ENCODE assay signal across 1 cellular context in genomic region chr1:16366722-16367257, GRCh38.
A peak's percentile ranks its signal among the peaks of the same experiment; 100 is the strongest.
TF ChIP-seq lines count a peak whose summit lies in the region.

TSS of gene SZRD1 (plus strand) at chr1:16367242. CDS start at chr1:16367258, 16 bp downstream.

TF ChIP-seq in K562, 482 proteins besides CTCF, POLR2A, EP300 and RAD21 (continued from another document and continues in another):
- TF ChIP-seq, protein P1, sequence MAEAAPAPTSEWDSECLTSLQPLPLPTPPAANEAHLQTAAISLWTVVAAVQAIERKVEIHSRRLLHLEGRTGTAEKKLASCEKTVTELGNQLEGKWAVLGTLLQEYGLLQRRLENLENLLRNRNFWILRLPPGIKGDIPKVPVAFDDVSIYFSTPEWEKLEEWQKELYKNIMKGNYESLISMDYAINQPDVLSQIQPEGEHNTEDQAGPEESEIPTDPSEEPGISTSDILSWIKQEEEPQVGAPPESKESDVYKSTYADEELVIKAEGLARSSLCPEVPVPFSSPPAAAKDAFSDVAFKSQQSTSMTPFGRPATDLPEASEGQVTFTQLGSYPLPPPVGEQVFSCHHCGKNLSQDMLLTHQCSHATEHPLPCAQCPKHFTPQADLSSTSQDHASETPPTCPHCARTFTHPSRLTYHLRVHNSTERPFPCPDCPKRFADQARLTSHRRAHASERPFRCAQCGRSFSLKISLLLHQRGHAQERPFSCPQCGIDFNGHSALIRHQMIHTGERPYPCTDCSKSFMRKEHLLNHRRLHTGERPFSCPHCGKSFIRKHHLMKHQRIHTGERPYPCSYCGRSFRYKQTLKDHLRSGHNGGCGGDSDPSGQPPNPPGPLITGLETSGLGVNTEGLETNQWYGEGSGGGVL (CRISPR knock-in tag; IDR thresholded peaks at IDR 0.05), result no peak
- TF ChIP-seq, protein P2, sequence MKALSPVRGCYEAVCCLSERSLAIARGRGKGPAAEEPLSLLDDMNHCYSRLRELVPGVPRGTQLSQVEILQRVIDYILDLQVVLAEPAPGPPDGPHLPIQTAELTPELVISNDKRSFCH (CRISPR knock-in tag; IDR thresholded peaks at IDR 0.05), result no peak
- TF ChIP-seq, protein P2 (tag; IDR thresholded peaks at IDR 0.05), result no peak
- TF ChIP-seq NCOA4 (IDR thresholded peaks at IDR 0.05; ENCODE audit: partially characterized antibody) (no peak), TBL1XR1 (IDR thresholded peaks at IDR 0.05; ENCODE audit: low read length in 2 of 2) (peak in 1 of 2 experiments; percentile 72; a peak in 2 of 4 replicates), U2AF2 (optimal IDR thresholded peaks at IDR 0.05; ENCODE audit: low read depth, low read length) (no peak), VEZF1 (CRISPR knock-in tag; IDR thresholded peaks at IDR 0.05) (peak; percentile 95), HNRNPK (IDR thresholded peaks at IDR 0.05; ENCODE audit: low read depth, low read length, poor library complexity, severe bottlenecking) (no peak), RFX1 (IDR thresholded peaks at IDR 0.05) (no peak), FOXJ3 (CRISPR knock-in tag; IDR thresholded peaks at IDR 0.05) (no peak), CBX5 (IDR thresholded peaks at IDR 0.05; ENCODE audit: borderline replicate concordance, low read depth) (no peak), SAFB2 (IDR thresholded peaks at IDR 0.05; ENCODE audit: borderline replicate concordance, low read depth, low read length, severe bottlenecking) (no peak), MBD1 (CRISPR knock-in tag; IDR thresholded peaks at IDR 0.05) (no peak), RNF219 (CRISPR knock-in tag; IDR thresholded peaks at IDR 0.05) (no peak), AFF4 (CRISPR knock-in tag; IDR thresholded peaks at IDR 0.05) (no peak; the same call in 1 of the 2 replicates), ETV5 (CRISPR knock-in tag; IDR thresholded peaks at IDR 0.05; ENCODE audit: low read depth) (peak; percentile 91), KDM1A (IDR thresholded peaks at IDR 0.05) (no peak), HLTF (IDR thresholded peaks at IDR 0.05) (no peak), NFYB (IDR thresholded peaks at IDR 0.05; ENCODE audit: extremely low read depth, insufficient read length) (no peak), ARNT (IDR thresholded peaks at IDR 0.05) (peak in 1 of 2 experiments; percentile 82; a peak in 2 of 4 replicates), TSC22D4 (tag; IDR thresholded peaks at IDR 0.05) (no peak), ZNF507 (tag; conservative IDR thresholded peaks at IDR 0.05) (no peak), JUN (IDR thresholded peaks at IDR 0.05; ENCODE audit: borderline replicate concordance, low read depth, low read length) (peak; percentile 65), JUN (CRISPR knock-in tag; IDR thresholded peaks at IDR 0.05; ENCODE audit: borderline replicate concordance) (no peak), FOXK2 (conservative IDR thresholded peaks at IDR 0.05 in 1 of 2, IDR thresholded peaks at IDR 0.05 in 1 of 2; ENCODE audit: low read depth in 2 of 2) (peak; percentile 97 to 99), ADNP (tag; IDR thresholded peaks at IDR 0.05) (no peak), ZNF431 (CRISPR knock-in tag; IDR thresholded peaks at IDR 0.05) (no peak), PURB (CRISPR knock-in tag; IDR thresholded peaks at IDR 0.05; ENCODE audit: low read depth) (no peak), XRCC5 (IDR thresholded peaks at IDR 0.05; ENCODE audit: low read depth, low read length) (peak; percentile 59; the same call in 1 of the 2 replicates), PCBP2 (IDR thresholded peaks at IDR 0.05; ENCODE audit: low read depth, low read length, poor library complexity, severe bottlenecking) (no peak), ZNF12 (CRISPR knock-in tag; IDR thresholded peaks at IDR 0.05) (no peak; the same call in 1 of the 2 replicates), ZNF134 (CRISPR knock-in tag; conservative IDR thresholded peaks at IDR 0.05) (0 out of 2 replicates have a peak, but pooled peaks have one; percentile 11), EWSR1 (IDR thresholded peaks at IDR 0.05; ENCODE audit: borderline replicate concordance, low read depth, partially characterized antibody) (no peak), ZNF217 (CRISPR knock-in tag; IDR thresholded peaks at IDR 0.05) (no peak), TFAM (CRISPR knock-in tag; conservative IDR thresholded peaks at IDR 0.05) (no peak), TCF3 (CRISPR knock-in tag; IDR thresholded peaks at IDR 0.05) (no peak; the same call in 1 of the 2 replicates), MLX (CRISPR knock-in tag; conservative IDR thresholded peaks at IDR 0.05) (no peak), HDGF (IDR thresholded peaks at IDR 0.05) (no peak), TAF15 (IDR thresholded peaks at IDR 0.05; ENCODE audit: low read depth, low read length) (no peak), IRF2 (CRISPR knock-in tag; IDR thresholded peaks at IDR 0.05) (no peak), KDM5B (IDR thresholded peaks at IDR 0.05; ENCODE audit: insufficient replicate concordance, low read depth, low read length) (no peak), ILF3 (IDR thresholded peaks at IDR 0.05; ENCODE audit: borderline replicate concordance) (no peak)
- TF ChIP-seq, protein P3, sequence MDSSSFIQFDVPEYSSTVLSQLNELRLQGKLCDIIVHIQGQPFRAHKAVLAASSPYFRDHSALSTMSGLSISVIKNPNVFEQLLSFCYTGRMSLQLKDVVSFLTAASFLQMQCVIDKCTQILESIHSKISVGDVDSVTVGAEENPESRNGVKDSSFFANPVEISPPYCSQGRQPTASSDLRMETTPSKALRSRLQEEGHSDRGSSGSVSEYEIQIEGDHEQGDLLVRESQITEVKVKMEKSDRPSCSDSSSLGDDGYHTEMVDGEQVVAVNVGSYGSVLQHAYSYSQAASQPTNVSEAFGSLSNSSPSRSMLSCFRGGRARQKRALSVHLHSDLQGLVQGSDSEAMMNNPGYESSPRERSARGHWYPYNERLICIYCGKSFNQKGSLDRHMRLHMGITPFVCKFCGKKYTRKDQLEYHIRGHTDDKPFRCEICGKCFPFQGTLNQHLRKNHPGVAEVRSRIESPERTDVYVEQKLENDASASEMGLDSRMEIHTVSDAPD (CRISPR knock-in tag; IDR thresholded peaks at IDR 0.05), result no peak
- TF ChIP-seq, protein P4, sequence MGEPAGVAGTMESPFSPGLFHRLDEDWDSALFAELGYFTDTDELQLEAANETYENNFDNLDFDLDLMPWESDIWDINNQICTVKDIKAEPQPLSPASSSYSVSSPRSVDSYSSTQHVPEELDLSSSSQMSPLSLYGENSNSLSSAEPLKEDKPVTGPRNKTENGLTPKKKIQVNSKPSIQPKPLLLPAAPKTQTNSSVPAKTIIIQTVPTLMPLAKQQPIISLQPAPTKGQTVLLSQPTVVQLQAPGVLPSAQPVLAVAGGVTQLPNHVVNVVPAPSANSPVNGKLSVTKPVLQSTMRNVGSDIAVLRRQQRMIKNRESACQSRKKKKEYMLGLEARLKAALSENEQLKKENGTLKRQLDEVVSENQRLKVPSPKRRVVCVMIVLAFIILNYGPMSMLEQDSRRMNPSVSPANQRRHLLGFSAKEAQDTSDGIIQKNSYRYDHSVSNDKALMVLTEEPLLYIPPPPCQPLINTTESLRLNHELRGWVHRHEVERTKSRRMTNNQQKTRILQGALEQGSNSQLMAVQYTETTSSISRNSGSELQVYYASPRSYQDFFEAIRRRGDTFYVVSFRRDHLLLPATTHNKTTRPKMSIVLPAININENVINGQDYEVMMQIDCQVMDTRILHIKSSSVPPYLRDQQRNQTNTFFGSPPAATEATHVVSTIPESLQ (CRISPR knock-in tag; IDR thresholded peaks at IDR 0.05), result no peak
- TF ChIP-seq, protein P5, sequence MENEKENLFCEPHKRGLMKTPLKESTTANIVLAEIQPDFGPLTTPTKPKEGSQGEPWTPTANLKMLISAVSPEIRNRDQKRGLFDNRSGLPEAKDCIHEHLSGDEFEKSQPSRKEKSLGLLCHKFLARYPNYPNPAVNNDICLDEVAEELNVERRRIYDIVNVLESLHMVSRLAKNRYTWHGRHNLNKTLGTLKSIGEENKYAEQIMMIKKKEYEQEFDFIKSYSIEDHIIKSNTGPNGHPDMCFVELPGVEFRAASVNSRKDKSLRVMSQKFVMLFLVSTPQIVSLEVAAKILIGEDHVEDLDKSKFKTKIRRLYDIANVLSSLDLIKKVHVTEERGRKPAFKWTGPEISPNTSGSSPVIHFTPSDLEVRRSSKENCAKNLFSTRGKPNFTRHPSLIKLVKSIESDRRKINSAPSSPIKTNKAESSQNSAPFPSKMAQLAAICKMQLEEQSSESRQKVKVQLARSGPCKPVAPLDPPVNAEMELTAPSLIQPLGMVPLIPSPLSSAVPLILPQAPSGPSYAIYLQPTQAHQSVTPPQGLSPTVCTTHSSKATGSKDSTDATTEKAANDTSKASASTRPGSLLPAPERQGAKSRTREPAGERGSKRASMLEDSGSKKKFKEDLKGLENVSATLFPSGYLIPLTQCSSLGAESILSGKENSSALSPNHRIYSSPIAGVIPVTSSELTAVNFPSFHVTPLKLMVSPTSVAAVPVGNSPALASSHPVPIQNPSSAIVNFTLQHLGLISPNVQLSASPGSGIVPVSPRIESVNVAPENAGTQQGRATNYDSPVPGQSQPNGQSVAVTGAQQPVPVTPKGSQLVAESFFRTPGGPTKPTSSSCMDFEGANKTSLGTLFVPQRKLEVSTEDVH (IDR thresholded peaks at IDR 0.05; ENCODE audit: low read depth, partially characterized antibody), result peak; percentile 92
- TF ChIP-seq, protein P6, sequence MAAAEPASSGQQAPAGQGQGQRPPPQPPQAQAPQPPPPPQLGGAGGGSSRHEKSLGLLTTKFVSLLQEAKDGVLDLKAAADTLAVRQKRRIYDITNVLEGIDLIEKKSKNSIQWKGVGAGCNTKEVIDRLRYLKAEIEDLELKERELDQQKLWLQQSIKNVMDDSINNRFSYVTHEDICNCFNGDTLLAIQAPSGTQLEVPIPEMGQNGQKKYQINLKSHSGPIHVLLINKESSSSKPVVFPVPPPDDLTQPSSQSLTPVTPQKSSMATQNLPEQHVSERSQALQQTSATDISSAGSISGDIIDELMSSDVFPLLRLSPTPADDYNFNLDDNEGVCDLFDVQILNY (CRISPR knock-in tag; IDR thresholded peaks at IDR 0.05), result no peak
